8 cellular contexts compared by ENCODE assay signal in the genomic region with DNA sequence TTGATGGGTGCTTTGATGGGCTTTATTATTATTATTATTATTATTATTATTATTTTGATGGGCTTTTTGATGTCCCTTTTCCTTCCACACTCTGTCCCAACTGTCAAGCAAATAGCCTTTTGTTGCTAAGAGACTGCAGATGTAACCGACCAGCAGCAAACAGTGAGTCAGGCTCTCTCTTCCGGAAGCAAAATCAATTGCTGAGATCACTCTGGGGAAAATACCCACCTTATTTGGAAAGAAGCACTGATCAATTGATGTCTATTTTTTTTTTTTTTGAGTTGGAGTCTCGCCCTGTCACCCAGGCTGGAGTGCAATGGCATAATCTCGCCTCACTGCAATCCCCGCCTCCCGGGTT. TPM values are rescaled to one million over a fixed set of nuclear protein-coding genes. Genes with fewer than 3 reads are reported as not detected.
DNase-seq lines count a peak whose midpoint lies in the region; ATAC-seq and TF ChIP-seq lines count a peak whose summit lies in the region.

No MANE protein-coding gene starts in this region.

- intact Hi-C loops in PC-3 (cut with micrococcal nuclease) (loop anchor here (5.0 kb wide), 1 partner anchor 155 kb away; no protein-coding TSS in a partner anchor), MCF 10A (cut with micrococcal nuclease) (no loop called here)

- peaks cover 24% of the 10 kb centered on the region for H3F3A ChIP-seq in PC-3 (ENCODE audit: low read length, unreplicated experiment)

- no TSS peak for BruUV-seq in PC-3 (replicated peaks; lab: Mats Ljungman, UMichigan)
- BruUV-seq in MCF 10A (replicated peaks; lab: Mats Ljungman, UMichigan): no TSS peak

- peaks cover 80% of the 10 kb centered on the region for H3K36me3 Mint-ChIP-seq in MCF 10A (ENCODE audit: insufficient read depth, unreplicated experiment)

- H3K27me3 ChIP-seq in GM06990 (replicated peaks; ENCODE audit: control insufficient read depth, insufficient read depth, low read length): no peaks in the 10 kb centered on the region
- H3K27me3 ChIP-seq in PC-3 (ENCODE audit: low read length): no peaks in the 10 kb centered on the region
- no peaks in the 10 kb centered on the region for H3K27me3 ChIP-seq in tibial nerve

- peak overlapping the region; percentile 99 for H3K27ac Mint-ChIP-seq in MCF 10A (ENCODE audit: low read depth, unreplicated experiment)

- no peak for TF ChIP-seq POLR2A in tibial nerve (IDR thresholded peaks at IDR 0.05)

- DNase-seq in GM06990 (ENCODE audit: extremely low read depth, insufficient read length) (no peak), PC-3 (peak; percentile 87), MCF 10A (ENCODE audit: unreplicated experiment) (no peak), medulla oblongata (ENCODE audit: extremely low spot score) (peak; percentile 56), tibial nerve (ENCODE audit: low spot score in 2 of 2) (no peak), NCI-H446 treated with DMSO at 0.1 percent for 48 hours (lab: John Stamatoyannopoulos, UW) (no peak), GOT3 (lab: John Stamatoyannopoulos, UW) (no peak)

- peaks cover 73% of the 10 kb centered on the region for H3K79me2 ChIP-seq in PC-3 (ENCODE audit: low read length)

- H3K27me3 Mint-ChIP-seq in MCF 10A (ENCODE audit: insufficient read depth, unreplicated experiment): no peaks in the 10 kb centered on the region

- TF ChIP-seq CTCF in GM06990 (IDR thresholded peaks at IDR 0.05; ENCODE audit: insufficient read depth, low read length, poor library complexity, severe bottlenecking) (no peak), PC-3 (conservative IDR thresholded peaks at IDR 0.05; ENCODE audit: low read depth, low read length) (no peak), MCF 10A (IDR thresholded peaks at IDR 0.05; ENCODE audit: unreplicated experiment) (no peak), tibial nerve (IDR thresholded peaks at IDR 0.05) (no peak)

- peaks cover 6% of the 10 kb centered on the region for H3K36me3 ChIP-seq in GM06990 (ENCODE audit: control insufficient read depth, insufficient read depth, low read length)
- peaks cover 40% of the 10 kb centered on the region for H3K36me3 ChIP-seq in PC-3 (ENCODE audit: low read depth, low read length)
- H3K36me3 ChIP-seq in tibial nerve: no peaks in the 10 kb centered on the region

- H2AFZ ChIP-seq in PC-3 (ENCODE audit: low read length): no peak overlapping the region

- peak overlapping the region; percentile 92 for H3K4me3 Mint-ChIP-seq in MCF 10A (ENCODE audit: unreplicated experiment)

- H4K20me1 ChIP-seq in PC-3 (ENCODE audit: low read length): peaks cover 39% of the 10 kb centered on the region

- peak overlapping the region; percentile 89 for H3K4me3 ChIP-seq in GM06990 (replicated peaks; ENCODE audit: low read depth, low read length)
- peak overlapping the region; percentile 98 for H3K4me3 ChIP-seq in PC-3 (ENCODE audit: low read length)
- no peak overlapping the region for H3K4me3 ChIP-seq in tibial nerve

- H3K9me3 ChIP-seq in PC-3 (ENCODE audit: low read length) (no peaks in the 10 kb centered on the region), tibial nerve (no peaks in the 10 kb centered on the region)

- no peaks in the 10 kb centered on the region for H3K9me2 ChIP-seq in PC-3 (replicated peaks; ENCODE audit: low read length)

- ATAC-seq in PC-3 (no peak), HG02870 (IDR thresholded peaks at IDR 0.05; ENCODE audit: unreplicated experiment) (no peak)

- peak overlapping the region; percentile 98 for H3K9ac ChIP-seq in PC-3 (ENCODE audit: low read length)

- peak overlapping the region; percentile 99 for H3K4me2 ChIP-seq in PC-3 (ENCODE audit: low read length)

- WGBS in tibial nerve, 2 donors: 37% methylated on average over 6 of the region's 6 CpGs

- TF ChIP-seq EP300 in tibial nerve (IDR thresholded peaks at IDR 0.05): no peak

- H3K4me1 ChIP-seq in PC-3 (ENCODE audit: insufficient read depth, low read length): peaks cover 50% of the 10 kb centered on the region
- peaks cover 0 to 79% (median 41%) of the 10 kb centered on the region in 4 donors for H3K4me1 ChIP-seq in tibial nerve

- CTCF ChIA-PET in PC-3 (lab: Charles Lee) (no interaction called here), MCF 10A (lab: Yijun Ruan, JAX) (interaction anchor here (1.2 kb wide), 1 partner anchor 53 kb away, joined by 3 read pairs; no protein-coding TSS in a partner anchor)

- H3K27ac ChIP-seq in PC-3 (ENCODE audit: low read length) (peak overlapping the region; percentile 93), tibial nerve (peak overlapping the region; percentile 95 to 99 (median 98))

- peaks cover 21% of the 10 kb centered on the region for H3K4me1 Mint-ChIP-seq in MCF 10A (ENCODE audit: insufficient read depth, unreplicated experiment)

- POLR2A ChIA-PET in PC-3 (lab: Charles Lee; ENCODE audit: unreplicated experiment): interaction anchor here (1.1 kb wide), 1 partner anchor 56 kb away, joined by 7 read pairs; no protein-coding TSS in a partner anchor
- POLR2A ChIA-PET in MCF 10A (lab: Yijun Ruan, JAX): interaction anchor here (0.8 to 5.2 kb wide), 8 partner anchors 9 to 1701 kb away, joined by 3 to 59 read pairs (median 6); no protein-coding TSS in a partner anchor

- no peaks in the 10 kb centered on the region for H3K9me3 Mint-ChIP-seq in MCF 10A (ENCODE audit: unreplicated experiment)

RNA-seq across cellular contexts. Expression of gene LDLR, which starts 2.9 kb away (rescaled TPM):
- total RNA-seq in PC-3 (2014; rRNA removed): 302 and 349 TPM in 2 replicates
- 126 and 127 TPM in 2 replicates for total RNA-seq in MCF 10A (2022)
- total RNA-seq in tibial nerve: 10 to 100 TPM; 22.6 to 45.6 (median 35.7) TPM

Comparison
In these comparisons a context has a peak if more than half of its experiments do, and no peak if none do; other contexts are left out.
1. DNase-seq: peak in PC-3 (single experiment) and medulla oblongata (single experiment); none in GM06990 (single experiment), MCF 10A (single experiment), tibial nerve (0 of 2), NCI-H446 treated with DMSO at 0.1 percent for 48 hours (single experiment) and GOT3 (single experiment).
2. H3K4me3 ChIP-seq: peak in GM06990 (single experiment) and PC-3 (single experiment); none in tibial nerve (0 of 4).